8 cellular contexts compared by ENCODE assay signal in genomic region chr20:36472656-36473071, GRCh38.
A peak's percentile ranks its signal among the peaks of the same experiment; 100 is the strongest.
DNase-seq lines count a peak whose midpoint lies in the region; ATAC-seq and TF ChIP-seq lines count a peak whose summit lies in the region.

No MANE protein-coding gene starts in this region.

- peaks cover 63% of the 10 kb centered on the region for H3K79me2 ChIP-seq in DOHH2 (ENCODE audit: control insufficient read depth, low read length)

- H3F3A ChIP-seq in DOHH2 (ENCODE audit: control insufficient read depth, insufficient read depth), result peaks cover 18% of the 10 kb centered on the region

- CTCF ChIA-PET in MCF 10A (lab: Yijun Ruan, JAX), result interaction anchor here (0.6 kb wide), 2 partner anchors 105 to 257 kb away, joined by 3 read pairs; no protein-coding TSS in a partner anchor

- H3K27ac ChIP-seq in DOHH2 (ENCODE audit: low read depth, low read length), result peak overlapping the region; percentile 80; the same call in 1 of the 2 replicates

- ATAC-seq in GM18867 (IDR thresholded peaks at IDR 0.05; ENCODE audit: unreplicated experiment), result no peak

- H3K9me3 Mint-ChIP-seq in MCF 10A (ENCODE audit: unreplicated experiment), result no peaks in the 10 kb centered on the region

- no TSS peak for BruUV-seq in MCF 10A (replicated peaks; lab: Mats Ljungman, UMichigan)

- peak overlapping the region; percentile 62 for H3K4me3 ChIP-seq in DOHH2 (ENCODE audit: low read length)

- POLR2A ChIA-PET in MCF 10A (lab: Yijun Ruan, JAX), result interaction anchor here (0.6 to 2.3 kb wide), 8 partner anchors 10 to 389 kb away, joined by 3 to 24 read pairs (median 5); partner anchors contain the start of gene RAB5IF

- H3K36me3 ChIP-seq in DOHH2 (ENCODE audit: control insufficient read depth, low read length), result no peaks in the 10 kb centered on the region

- peak overlapping the region; percentile 19 for H3K4me3 Mint-ChIP-seq in MCF 10A (ENCODE audit: unreplicated experiment)

- no peaks in the 10 kb centered on the region for H3K9me3 ChIP-seq in DOHH2 (ENCODE audit: control insufficient read depth, insufficient read depth, low read length)

- intact Hi-C loops in MCF 10A (cut with micrococcal nuclease), result no loop called here

- peaks cover 61% of the 10 kb centered on the region for H3K4me1 ChIP-seq in DOHH2 (ENCODE audit: control insufficient read depth, low read length)

- H3K9me2 ChIP-seq in DOHH2 (replicated peaks; ENCODE audit: control insufficient read depth, low read length), result no peaks in the 10 kb centered on the region

- no peak for TF ChIP-seq CTCF in DOHH2 (IDR thresholded peaks at IDR 0.05; ENCODE audit: low read depth, low read length, poor library complexity, severe bottlenecking)
- no peak for TF ChIP-seq CTCF in MCF 10A (IDR thresholded peaks at IDR 0.05; ENCODE audit: unreplicated experiment)

- DNase-seq in NCI-H510A (lab: John Stamatoyannopoulos, UW) (peak; percentile 60), MCF 10A (ENCODE audit: unreplicated experiment) (peak; percentile 58), mucosa of gallbladder (ENCODE audit: low spot score) (peak; percentile 60), Ammon's horn (ENCODE audit: low spot score) (no peak), inferior parietal cortex (ENCODE audit: extremely low spot score) (no peak), NCI-H2227 treated with DMSO at 0.1 percent for 48 hours (lab: John Stamatoyannopoulos, UW) (no peak)

- peaks cover 25% of the 10 kb centered on the region for H3K4me1 Mint-ChIP-seq in MCF 10A (ENCODE audit: insufficient read depth, unreplicated experiment)

- peak overlapping the region; percentile 85 for H3K4me2 ChIP-seq in DOHH2 (ENCODE audit: low read length)

- no peaks in the 10 kb centered on the region for H3K27me3 Mint-ChIP-seq in MCF 10A (ENCODE audit: insufficient read depth, unreplicated experiment)

- no peaks in the 10 kb centered on the region for H3K27me3 ChIP-seq in DOHH2 (ENCODE audit: control insufficient read depth, low read length)

- H4K20me1 ChIP-seq in DOHH2 (ENCODE audit: control insufficient read depth, insufficient read depth, low read depth, low read length), result no peaks in the 10 kb centered on the region

- H3K36me3 Mint-ChIP-seq in MCF 10A (ENCODE audit: insufficient read depth, unreplicated experiment), result peaks cover 13% of the 10 kb centered on the region

- H3K27ac Mint-ChIP-seq in MCF 10A (ENCODE audit: low read depth, unreplicated experiment), result peak overlapping the region; percentile 59

Comparison
In these comparisons a context has a peak if more than half of its experiments do, and no peak if none do; other contexts are left out.
1. DNase-seq: peak in NCI-H510A (single experiment), MCF 10A (single experiment) and mucosa of gallbladder (single experiment); none in Ammon's horn (single experiment), inferior parietal cortex (single experiment) and NCI-H2227 treated with DMSO at 0.1 percent for 48 hours (single experiment).